ENCODE assay signal across 8 cellular contexts in genomic region chr2:8539743-8540551, GRCh38.
DNase-seq lines count a peak whose midpoint lies in the region; ATAC-seq, FAIRE-seq and TF ChIP-seq lines count a peak whose summit lies in the region.

No MANE protein-coding gene starts in this region.

- POLR2A ChIA-PET in SK-N-SH (lab: Yijun Ruan, JAX) = interaction anchor here (0.6 to 11.0 kb wide), 9 partner anchors 9 to 257 kb away, joined by 3 to 154 read pairs (median 4); partner anchors contain the start of gene ID2

- 82% methylated on average over 14 of the region's 14 CpGs for WGBS in SK-N-SH (ENCODE audit: low lambda C conversion rate)
- 67% methylated on average over 14 of the region's 14 CpGs for WGBS in right cardiac atrium
- WGBS in small intestine, 3 donors = 52 to 60% (median 60%) methylated on average over 13 to 14 of the region's 14 CpGs

- FAIRE-seq in small intestine (lab: Jason Lieb, UNC) = no peak

- H3K4me2 ChIP-seq in SK-N-SH = no peak overlapping the region

- intact Hi-C loops in right cardiac atrium (cut with DNase I) = loop anchor here in 1 of 4 donors (5.0 kb wide), 1 partner anchor 127 kb away; no protein-coding TSS in a partner anchor

- no peak overlapping the region for H3K9ac ChIP-seq in SK-N-SH

- ATAC-seq in right cardiac atrium (peak; percentile 8 to 34), GM21526 (IDR thresholded peaks at IDR 0.05; ENCODE audit: low FRiP score, unreplicated experiment) (no peak)

- H4K20me1 ChIP-seq in SK-N-SH (ENCODE audit: insufficient read depth) = no peaks in the 10 kb centered on the region

- peaks cover 16 to 95% of the 10 kb centered on the region in 2 experiments for H3K4me1 ChIP-seq in SK-N-SH (ENCODE audit: control insufficient read depth in 1 of 2, insufficient read depth in 2 of 2, low read depth in 1 of 2, low read length in 1 of 2)
- peaks cover 12% of the 10 kb centered on the region for H3K4me1 ChIP-seq in right cardiac atrium (ENCODE audit: control insufficient read depth, insufficient read depth, low read length)
- peaks cover 4 to 12% of the 10 kb centered on the region in 2 donors for H3K4me1 ChIP-seq in small intestine (ENCODE audit: control insufficient read depth in 2 of 2, insufficient read depth in 1 of 2, low read depth in 1 of 2, low read length in 1 of 2)

- peaks cover 3% of the 10 kb centered on the region for H3F3A ChIP-seq in SK-N-SH (replicated peaks; ENCODE audit: insufficient read depth)

- H3K9me3 ChIP-seq in SK-N-SH (no peaks in the 10 kb centered on the region), right cardiac atrium (ENCODE audit: control insufficient read depth, low read length) (no peaks in the 10 kb centered on the region), small intestine (ENCODE audit: control insufficient read depth, low read depth) (no peaks in the 10 kb centered on the region)

- no peaks in the 10 kb centered on the region for H3K79me2 ChIP-seq in SK-N-SH (ENCODE audit: insufficient read depth)

- DNase-seq in SIG-M5 treated with dmso at 0.1 percent for 504 hours (lab: John Stamatoyannopoulos, UW; ENCODE audit: unreplicated experiment) (peak; percentile 79), SIG-M5 (lab: John Stamatoyannopoulos, UW) (no peak), SK-N-SH (peak; percentile 93), right cardiac atrium (peak in 2 of 3 donors; percentile 43 to 71), small intestine (peak; percentile 37), AG20443 (ENCODE audit: low spot score) (no peak), activated gamma-delta T cell (lab: John Stamatoyannopoulos, UW) (no peak)

- TF ChIP-seq CTCF in SK-N-SH (IDR thresholded peaks at IDR 0.05) = no peak

- peak in 1 of 2 experiments; percentile 95; a peak in 2 of 4 replicates for TF ChIP-seq EP300 in SK-N-SH (IDR thresholded peaks at IDR 0.05; ENCODE audit: borderline replicate concordance in 1 of 2, low read depth in 1 of 2, low read length in 1 of 2)

- H3K27me3 ChIP-seq in SK-N-SH (ENCODE audit: insufficient read depth) (no peaks in the 10 kb centered on the region), right cardiac atrium (ENCODE audit: control insufficient read depth, insufficient read depth) (no peaks in the 10 kb centered on the region), small intestine (ENCODE audit: control insufficient read depth in 2 of 2, insufficient read depth in 2 of 2, low read length in 2 of 2) (no peaks in the 10 kb centered on the region)

- H3K27ac ChIP-seq in SK-N-SH (ENCODE audit: low read depth in 2 of 2, low read length in 1 of 2) (peak overlapping the region in 1 of 2 experiments; percentile 79; a peak in 2 of 4 replicates), right cardiac atrium (ENCODE audit: low read length) (no peak overlapping the region), small intestine (ENCODE audit: low read depth in 1 of 2, low read length in 1 of 2) (no peak overlapping the region)

- peak; percentile 54; the same call in 1 of the 2 replicates for TF ChIP-seq RAD21 in SK-N-SH (IDR thresholded peaks at IDR 0.05; ENCODE audit: low read length)

- no peaks in the 10 kb centered on the region for H3K9me2 ChIP-seq in SK-N-SH

- H3K4me3 ChIP-seq in SK-N-SH (ENCODE audit: low read depth in 2 of 2, low read length in 1 of 2) (no peak overlapping the region), right cardiac atrium (ENCODE audit: low read length) (no peak overlapping the region), small intestine (ENCODE audit: low read depth in 1 of 2, low read length in 2 of 2) (no peak overlapping the region)

- H3K36me3 ChIP-seq in SK-N-SH (replicated peaks in 1 of 2; ENCODE audit: control insufficient read depth in 1 of 2, insufficient read depth in 2 of 2, low read length in 1 of 2) (no peaks in the 10 kb centered on the region), small intestine (ENCODE audit: control insufficient read depth in 2 of 2, insufficient read depth in 2 of 2, low read length in 2 of 2) (no peaks in the 10 kb centered on the region)

- CTCF ChIA-PET in SK-N-SH (lab: Yijun Ruan, JAX) = interaction anchor here (0.6 to 2.6 kb wide), 14 partner anchors 10 to 1335 kb away, joined by 3 to 14 read pairs (median 4); partner anchors contain the start of gene ID2

- no peak overlapping the region for H2AFZ ChIP-seq in SK-N-SH (ENCODE audit: low read depth)

TF ChIP-seq in SK-N-SH, 30 proteins besides CTCF, POLR2A, EP300 and RAD21:
- TF ChIP-seq TAF1 (IDR thresholded peaks at IDR 0.05; ENCODE audit: borderline replicate concordance, low read depth, low read length) = no peak
- TF ChIP-seq GATA2 (CRISPR knock-in tag; IDR thresholded peaks at IDR 0.05) = peak; percentile 57; the same call in 1 of the 2 replicates
- TF ChIP-seq MAX (IDR thresholded peaks at IDR 0.05; ENCODE audit: low read depth) = no peak
- TF ChIP-seq SIN3A (IDR thresholded peaks at IDR 0.05; ENCODE audit: borderline replicate concordance, low read depth, low read length) = no peak
- peak; percentile 87 for TF ChIP-seq RCOR1 (IDR thresholded peaks at IDR 0.05; ENCODE audit: low read length)
- no peak for TF ChIP-seq POLR2AphosphoS5 (IDR thresholded peaks at IDR 0.05; ENCODE audit: low read depth, low read length)
- TF ChIP-seq FOXJ3 (CRISPR knock-in tag; IDR thresholded peaks at IDR 0.05) = no peak
- no peak for TF ChIP-seq NFIC (IDR thresholded peaks at IDR 0.05; ENCODE audit: borderline replicate concordance)
- no peak for TF ChIP-seq NRF1 (IDR thresholded peaks at IDR 0.05; ENCODE audit: low read depth, low read length)
- TF ChIP-seq RFX5 (IDR thresholded peaks at IDR 0.05; ENCODE audit: low read length) = peak; percentile 9; the same call in 1 of the 2 replicates
- TF ChIP-seq RXRA (IDR thresholded peaks at IDR 0.05; ENCODE audit: borderline replicate concordance, low read depth) = no peak
- no peak for TF ChIP-seq YY1 (IDR thresholded peaks at IDR 0.05; ENCODE audit: low read depth)
- no peak for TF ChIP-seq ELF1 (IDR thresholded peaks at IDR 0.05)
- TF ChIP-seq SMC3 (IDR thresholded peaks at IDR 0.05; ENCODE audit: low read depth, low read length) = no peak
- no peak for TF ChIP-seq TCF12 (IDR thresholded peaks at IDR 0.05)
- TF ChIP-seq JUND (IDR thresholded peaks at IDR 0.05) = no peak
- TF ChIP-seq MXI1 (IDR thresholded peaks at IDR 0.05; ENCODE audit: low read depth, low read length) = peak; percentile 85
- no peak for TF ChIP-seq FOSL2 (IDR thresholded peaks at IDR 0.05; ENCODE audit: borderline replicate concordance, low read depth)
- TF ChIP-seq IRF3 (IDR thresholded peaks at IDR 0.05; ENCODE audit: low read depth, low read length) = no peak
- TF ChIP-seq CHD2 (IDR thresholded peaks at IDR 0.05; ENCODE audit: low read length, partially characterized antibody) = peak; percentile 73
- no peak for TF ChIP-seq PBX3 (IDR thresholded peaks at IDR 0.05)
- no peak for TF ChIP-seq GABPA (IDR thresholded peaks at IDR 0.05; ENCODE audit: low read depth)
- TF ChIP-seq TEAD4 (IDR thresholded peaks at IDR 0.05; ENCODE audit: borderline replicate concordance, insufficient read depth) = no peak

Comparison
In these comparisons a context has a peak if more than half of its experiments do, and no peak if none do; other contexts are left out.
1. DNase-seq: peak in SIG-M5 treated with dmso at 0.1 percent for 504 hours (single experiment), SK-N-SH (single experiment), right cardiac atrium (2 of 3) and small intestine (single experiment); none in SIG-M5 (single experiment), AG20443 (single experiment) and activated gamma-delta T cell (single experiment).